ENCODE assay signal across 31 cellular contexts in the genomic region with DNA sequence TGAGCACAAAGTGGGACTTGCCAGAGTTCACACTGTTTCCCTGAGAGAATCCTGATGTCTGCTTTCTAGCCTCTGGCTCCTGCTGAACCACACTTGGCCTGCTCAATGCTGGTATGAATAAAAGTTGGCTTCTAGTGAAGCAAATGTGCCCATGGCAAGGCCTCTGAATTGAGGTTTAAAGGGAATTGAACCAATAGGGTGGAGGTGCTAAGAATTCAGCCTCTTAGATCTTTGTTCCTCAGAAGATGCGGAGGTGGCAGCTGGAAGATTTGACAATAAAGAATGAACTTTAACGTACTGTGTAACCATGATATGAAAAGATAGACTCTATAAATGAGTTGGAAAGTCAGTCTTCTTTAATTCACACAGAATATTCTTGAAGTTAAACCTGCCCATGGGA. TPM values are rescaled to one million over a fixed set of nuclear protein-coding genes. Genes with fewer than 3 reads are reported as not detected.
A peak's percentile ranks its signal among the peaks of the same experiment; 100 is the strongest.
DNase-seq lines count a peak whose midpoint lies in the region; ATAC-seq and TF ChIP-seq lines count a peak whose summit lies in the region.
"Had no signal": no experiment of that assay in that cellular context is flagged by ENCODE, and none has a peak within 500 bp of the region (broad histone marks: within the 10 kb centered on the region; RNA-seq: fewer than 3 reads in every experiment).

No MANE protein-coding gene starts in this region.

- no peak for TF ChIP-seq POLR2A in breast epithelium (IDR thresholded peaks at IDR 0.05)

- H3K4me3 ChIP-seq in breast epithelium, result no peak overlapping the region
- H3K4me3 ChIP-seq: BLaER1, dorsolateral prefrontal cortex, esophagus muscularis mucosa, heart left ventricle, left ventricle myocardium inferior, MG63, transverse colon had no signal

- intact Hi-C loops in breast epithelium (cut with DNase I; ENCODE audit: low total_unique reads), result no loop called here

- H3K4me1 ChIP-seq in breast epithelium, result no peaks in the 10 kb centered on the region
- H3K4me1 ChIP-seq: esophagus muscularis mucosa, parathyroid adenoma, transverse colon had no signal

- DNase-seq in activated naive CD4-positive, alpha-beta T cell treated with Interleukin-2 at 50 U/mL for 16 hours, result no peak
- no peak for DNase-seq in T-helper 17 cell
- DNase-seq in NCI-H1092 treated with DMSO at 0.1 percent for 48 hours (lab: John Stamatoyannopoulos, UW), result no peak
- no peak for DNase-seq in breast epithelium (ENCODE audit: low spot score in 2 of 2)
- DNase-seq: activated CD8-positive, alpha-beta memory T cell treated with anti-CD3 and anti-CD28 coated beads, Interleukin-2, amount 10 ng/mL, durations not matched to agents 7 days and 5 days; brain microvascular endothelial cell; DMS79; dorsolateral prefrontal cortex; foreskin fibroblast; GDM1; heart left ventricle; islet precursor cell; KG1; left ventricle myocardium inferior; mesendoderm; MG63; NCI-H1105 treated with DMSO at 0.1 percent for 48 hours; NCI-H2029 treated with DMSO at 0.1 percent for 48 hours; NCI-H524 treated with DMSO at 0.1 percent for 48 hours; OCI-M1; retina; T-helper 1 cell; transverse colon had no signal

- no peak for TF ChIP-seq CTCF in breast epithelium (IDR thresholded peaks at IDR 0.05)

- H3K9me3 ChIP-seq in T-helper 17 cell (ENCODE audit: control insufficient read depth, low read length, poor library complexity, severe bottlenecking) (no peaks in the 10 kb centered on the region), breast epithelium (no peaks in the 10 kb centered on the region)
- H3K9me3 ChIP-seq: esophagus muscularis mucosa, MG63, transverse colon had no signal

- no peaks in the 10 kb centered on the region for H3K27me3 ChIP-seq in breast epithelium
- H3K27me3 ChIP-seq: BLaER1, brain microvascular endothelial cell, dorsolateral prefrontal cortex, esophagus muscularis mucosa, heart left ventricle, MG63, transverse colon had no signal

- peaks cover 9% of the 10 kb centered on the region for H3K36me3 Mint-ChIP-seq in activated naive CD4-positive, alpha-beta T cell treated with anti-CD3 and anti-CD28 coated beads, Interleukin-2, amount 50 U/mL, for 24 hours
- no peaks in the 10 kb centered on the region for H3K36me3 Mint-ChIP-seq in T-helper 17 cell (ENCODE audit: low read depth)
- H3K36me3 Mint-ChIP-seq in activated naive CD8-positive, alpha-beta T cell, result peaks cover 2% of the 10 kb centered on the region
- peaks cover 11% of the 10 kb centered on the region for H3K36me3 Mint-ChIP-seq in stimulated activated naive CD8-positive, alpha-beta T cell treated with anti-CD3 and anti-CD28 coated beads, Interleukin-15, Interleukin-2, amounts not matched to agents 100 ng/mL and 50 ng/mL, for 24 hours (ENCODE audit: low read depth)
- H3K36me3 Mint-ChIP-seq: activated CD8-positive, alpha-beta memory T cell treated with anti-CD3 and anti-CD28 coated beads, Interleukin-2, amount 10 ng/mL, durations not matched to agents 7 days and 5 days had no signal

- no peaks in the 10 kb centered on the region for H3K9me3 Mint-ChIP-seq in activated naive CD4-positive, alpha-beta T cell treated with anti-CD3 and anti-CD28 coated beads, Interleukin-2, amount 50 U/mL, for 24 hours
- H3K9me3 Mint-ChIP-seq in activated naive CD8-positive, alpha-beta T cell (ENCODE audit: low read depth), result no peaks in the 10 kb centered on the region
- H3K9me3 Mint-ChIP-seq in stimulated activated naive CD8-positive, alpha-beta T cell treated with anti-CD3 and anti-CD28 coated beads, Interleukin-15, Interleukin-2, amounts not matched to agents 100 ng/mL and 50 ng/mL, for 24 hours, result no peaks in the 10 kb centered on the region

- peaks cover 92% of the 10 kb centered on the region for H3K4me1 Mint-ChIP-seq in activated naive CD4-positive, alpha-beta T cell treated with anti-CD3 and anti-CD28 coated beads, Interleukin-2, amount 50 U/mL, for 24 hours
- H3K4me1 Mint-ChIP-seq in T-helper 17 cell, result peaks cover 48% of the 10 kb centered on the region
- H3K4me1 Mint-ChIP-seq in activated naive CD8-positive, alpha-beta T cell (ENCODE audit: low read depth), result peaks cover 84% of the 10 kb centered on the region
- peaks cover 85% of the 10 kb centered on the region for H3K4me1 Mint-ChIP-seq in stimulated activated naive CD8-positive, alpha-beta T cell treated with anti-CD3 and anti-CD28 coated beads, Interleukin-15, Interleukin-2, amounts not matched to agents 100 ng/mL and 50 ng/mL, for 24 hours (ENCODE audit: low read depth)

- H3K4me3 Mint-ChIP-seq in activated naive CD4-positive, alpha-beta T cell treated with anti-CD3 and anti-CD28 coated beads, Interleukin-2, amount 50 U/mL, for 24 hours, result peak overlapping the region; percentile 73
- no peak overlapping the region for H3K4me3 Mint-ChIP-seq in T-helper 17 cell
- H3K4me3 Mint-ChIP-seq in activated naive CD8-positive, alpha-beta T cell, result peak overlapping the region; percentile 42
- peak overlapping the region; percentile 50 for H3K4me3 Mint-ChIP-seq in stimulated activated naive CD8-positive, alpha-beta T cell treated with anti-CD3 and anti-CD28 coated beads, Interleukin-15, Interleukin-2, amounts not matched to agents 100 ng/mL and 50 ng/mL, for 24 hours
- H3K4me3 Mint-ChIP-seq: activated CD8-positive, alpha-beta memory T cell treated with anti-CD3 and anti-CD28 coated beads, Interleukin-2, amount 10 ng/mL, durations not matched to agents 7 days and 5 days had no signal

- no peaks in the 10 kb centered on the region for H3K27me3 Mint-ChIP-seq in activated naive CD4-positive, alpha-beta T cell treated with anti-CD3 and anti-CD28 coated beads, Interleukin-2, amount 50 U/mL, for 24 hours
- H3K27me3 Mint-ChIP-seq in T-helper 17 cell, result no peaks in the 10 kb centered on the region
- no peaks in the 10 kb centered on the region for H3K27me3 Mint-ChIP-seq in activated naive CD8-positive, alpha-beta T cell
- H3K27me3 Mint-ChIP-seq in stimulated activated naive CD8-positive, alpha-beta T cell treated with anti-CD3 and anti-CD28 coated beads, Interleukin-15, Interleukin-2, amounts not matched to agents 100 ng/mL and 50 ng/mL, for 24 hours, result no peaks in the 10 kb centered on the region
- H3K27me3 Mint-ChIP-seq: activated CD8-positive, alpha-beta memory T cell treated with anti-CD3 and anti-CD28 coated beads, Interleukin-2, amount 10 ng/mL, durations not matched to agents 7 days and 5 days had no signal

- no peak overlapping the region for H3K27ac ChIP-seq in breast epithelium
- H3K27ac ChIP-seq: BLaER1, brain microvascular endothelial cell, esophagus muscularis mucosa, heart left ventricle, left ventricle myocardium inferior, parathyroid adenoma, RWPE1, transverse colon had no signal

- H3K27ac Mint-ChIP-seq in activated naive CD4-positive, alpha-beta T cell treated with anti-CD3 and anti-CD28 coated beads, Interleukin-2, amount 50 U/mL, for 24 hours, result peak overlapping the region; percentile 99
- H3K27ac Mint-ChIP-seq in T-helper 17 cell, result peak overlapping the region; percentile 75
- peak overlapping the region; percentile 94 for H3K27ac Mint-ChIP-seq in activated naive CD8-positive, alpha-beta T cell
- H3K27ac Mint-ChIP-seq in stimulated activated naive CD8-positive, alpha-beta T cell treated with anti-CD3 and anti-CD28 coated beads, Interleukin-15, Interleukin-2, amounts not matched to agents 100 ng/mL and 50 ng/mL, for 24 hours, result peak overlapping the region; percentile 94
- H3K27ac Mint-ChIP-seq: activated CD8-positive, alpha-beta memory T cell treated with anti-CD3 and anti-CD28 coated beads, Interleukin-2, amount 10 ng/mL, durations not matched to agents 7 days and 5 days had no signal

- ATAC-seq in T-helper 17 cell, result no peak
- ATAC-seq: activated CD8-positive, alpha-beta memory T cell treated with anti-CD3 and anti-CD28 coated beads, Interleukin-2, amount 10 ng/mL, durations not matched to agents 7 days and 5 days; heart left ventricle had no signal

- no peaks in the 10 kb centered on the region for H3K36me3 ChIP-seq in breast epithelium
- H3K36me3 ChIP-seq: BLaER1, brain microvascular endothelial cell, esophagus muscularis mucosa, heart left ventricle, left ventricle myocardium inferior, MG63, transverse colon had no signal

RNA-seq across cellular contexts. Expression of a gene that starts 57.2 kb away (rescaled TPM):
- 10 to 100 TPM; 21.3 to 32.3 TPM for total RNA-seq in T-helper 17 cell
- 10 to 100 TPM in 2 of 3 donors, 1 to 10 TPM in 1; 6.1 to 15.7 (median 11.1) TPM for total RNA-seq in breast epithelium
- total RNA-seq: SK-MEL-5 had no signal
